In genomic region chr3:144624656-144625055, GRCh38 we compare ENCODE assay signal across 27 cellular contexts.
"Had no signal": no experiment of that assay in that cellular context is flagged by ENCODE, and none has a peak within 500 bp of the region (broad histone marks: within the 10 kb centered on the region; RNA-seq: fewer than 3 reads in every experiment).

No MANE protein-coding gene starts in this region.

- H2AFZ ChIP-seq: hepatocyte had no signal

- H3K9me3 Mint-ChIP-seq: mesothelial cell of epicardium, naive B cell had no signal

- H3K27me3 Mint-ChIP-seq: naive B cell had no signal

- H3K4me3 ChIP-seq: coronary artery, dorsolateral prefrontal cortex, esophagus muscularis mucosa, gastrocnemius medialis, hepatocyte, left lung, lower lobe of right lung, mucosa of descending colon had no signal

- H3K36me3 ChIP-seq: esophagus muscularis mucosa, gastrocnemius medialis, left lung, lower lobe of right lung had no signal

- H3K4me1 ChIP-seq: esophagus muscularis mucosa, gastrocnemius medialis, left lung, lower lobe of right lung had no signal

- H3K4me3 Mint-ChIP-seq: immature natural killer cell, mesothelial cell of epicardium, naive B cell had no signal

- H3K4me2 ChIP-seq: hepatocyte had no signal

- H3K79me2 ChIP-seq: hepatocyte had no signal

- ATAC-seq: gastrocnemius medialis, left cardiac atrium, left lung, left ventricle myocardium superior, lower lobe of right lung, mucosa of descending colon had no signal

- H3K4me1 Mint-ChIP-seq: immature natural killer cell, mesothelial cell of epicardium, naive B cell had no signal

- H3K27ac Mint-ChIP-seq: immature natural killer cell, mesothelial cell of epicardium, naive B cell had no signal

- H3K27me3 ChIP-seq: dorsolateral prefrontal cortex, esophagus muscularis mucosa, gastrocnemius medialis, hepatocyte, left lung had no signal

- DNase-seq: dermis blood vessel endothelial cell; dorsolateral prefrontal cortex; effector CD4-positive, alpha-beta T cell; effector memory CD4-positive, alpha-beta T cell; foreskin fibroblast; foreskin melanocyte; gastrocnemius medialis; glutamatergic neuron; head of caudate nucleus; hypothalamus; immature natural killer cell; islet precursor cell; kidney; kidney glomerular epithelial cell; left cardiac atrium; left ventricle myocardium superior; lower lobe of right lung; mesenchymal stem cell; mucosa of descending colon; naive B cell had no signal

- H3K36me3 Mint-ChIP-seq: immature natural killer cell, mesothelial cell of epicardium, naive B cell had no signal

- FAIRE-seq: colon, endothelial cell of umbilical vein had no signal

- H3K9me3 ChIP-seq: esophagus muscularis mucosa, gastrocnemius medialis, left lung, lower lobe of right lung, mucosa of descending colon had no signal

- H3K27ac ChIP-seq: coronary artery, dorsolateral prefrontal cortex, esophagus muscularis mucosa, gastrocnemius medialis, hepatocyte, left lung, lower lobe of right lung had no signal
